Comparison of ENCODE assay signal across 23 cellular contexts in the genomic region with DNA sequence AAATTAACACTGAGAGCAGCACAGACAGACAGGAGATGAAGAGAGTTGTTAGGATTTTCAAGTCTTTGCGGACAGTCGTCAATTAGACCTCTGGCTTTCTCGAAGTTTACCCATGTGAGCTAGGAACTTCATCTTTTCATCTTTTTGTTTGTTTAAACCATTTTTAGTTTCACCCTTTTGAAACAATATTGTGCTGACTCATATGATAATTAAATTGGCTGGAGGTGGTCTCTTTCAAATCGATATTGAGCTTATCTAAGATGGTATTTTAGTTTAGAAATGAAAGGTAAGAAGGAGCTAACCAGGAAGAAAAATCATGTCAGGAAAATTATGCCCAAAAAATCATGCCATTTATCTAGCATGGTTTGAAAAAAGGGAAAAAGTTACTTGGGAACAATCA.
"Had no signal": no experiment of that assay in that cellular context is flagged by ENCODE, and none has a peak within 500 bp of the region (broad histone marks: within the 10 kb centered on the region; RNA-seq: fewer than 3 reads in every experiment).

No MANE protein-coding gene starts in this region.

- H3K36me3 ChIP-seq: left ventricle myocardium inferior, lower lobe of right lung, neural progenitor cell, pancreas, tibial artery, upper lobe of right lung, vagina had no signal

- H3K4me3 ChIP-seq: left ventricle myocardium inferior, lower lobe of right lung, neural progenitor cell, pancreas, tibial artery, upper lobe of right lung, vagina had no signal

- H3K27me3 Mint-ChIP-seq: dendritic cell treated with granulocyte-macrophage colony-stimulating factor and Interleukin-4, amounts not matched to agents 40 ng/mL and 50 ng/mL, for 4 days; effector memory CD8-positive, alpha-beta T cell; memory B cell; progenitor cell of endocrine pancreas; stimulated activated memory B cell treated with anti-CD40 and anti-IgM and Interleukin-4, amounts not matched to agents 10 μg/mL and 1 μg/mL and 100 μg/mL, for 72 hours; stimulated activated naive CD8-positive, alpha-beta T cell treated with anti-CD3 and anti-CD28 coated beads, Interleukin-15, Interleukin-2, amounts not matched to agents 100 ng/mL and 50 ng/mL, for 24 hours had no signal

- H2AFZ ChIP-seq: neural progenitor cell had no signal

- H3K4me3 Mint-ChIP-seq: dendritic cell treated with granulocyte-macrophage colony-stimulating factor and Interleukin-4, amounts not matched to agents 40 ng/mL and 50 ng/mL, for 4 days; effector memory CD8-positive, alpha-beta T cell; immature natural killer cell; memory B cell; mesothelial cell of epicardium; natural killer cell; neural progenitor cell; stimulated activated memory B cell treated with anti-CD40 and anti-IgM and Interleukin-4, amounts not matched to agents 10 μg/mL and 1 μg/mL and 100 μg/mL, for 72 hours; stimulated activated naive CD8-positive, alpha-beta T cell treated with anti-CD3 and anti-CD28 coated beads, Interleukin-15, Interleukin-2, amounts not matched to agents 100 ng/mL and 50 ng/mL, for 24 hours had no signal

- H3K9me3 Mint-ChIP-seq: dendritic cell treated with granulocyte-macrophage colony-stimulating factor and Interleukin-4, amounts not matched to agents 40 ng/mL and 50 ng/mL, for 4 days; memory B cell; neural progenitor cell; stimulated activated naive CD8-positive, alpha-beta T cell treated with anti-CD3 and anti-CD28 coated beads, Interleukin-15, Interleukin-2, amounts not matched to agents 100 ng/mL and 50 ng/mL, for 24 hours had no signal

- DNase-seq: effector memory CD8-positive, alpha-beta T cell; foreskin keratinocyte; immature natural killer cell; kidney; left cardiac atrium; left ventricle myocardium inferior; lower lobe of right lung; natural killer cell; nucleus accumbens; pancreas; right cardiac atrium; stimulated activated CD4-positive, alpha-beta T cell treated with anti-CD3 and anti-CD28 coated beads, Interleukin-4, amount 100 ng/mL, for 1 hour; stimulated activated CD8-positive, alpha-beta memory T cell treated with anti-CD3 and anti-CD28 coated beads, Interleukin-4, amount 100 ng/mL, for 48 hours; tibial artery; upper lobe of right lung had no signal

- ATAC-seq: effector memory CD8-positive, alpha-beta T cell; foreskin keratinocyte; left cardiac atrium; lower lobe of right lung; natural killer cell; pancreas; right cardiac atrium; stimulated activated memory B cell treated with anti-CD40 and anti-IgM and Interleukin-4, amounts not matched to agents 10 μg/mL and 1 μg/mL and 100 μg/mL, for 72 hours; upper lobe of right lung had no signal

- H3K27ac ChIP-seq: foreskin keratinocyte, left ventricle myocardium inferior, lower lobe of right lung, neural progenitor cell, pancreas, tibial artery, upper lobe of right lung, vagina had no signal

- FAIRE-seq: kidney, pancreas had no signal

- H3K9ac ChIP-seq: neural progenitor cell had no signal

- H3K4me2 ChIP-seq: neural progenitor cell had no signal

- H3K36me3 Mint-ChIP-seq: memory B cell; mesothelial cell of epicardium; natural killer cell; neural progenitor cell; stimulated activated memory B cell treated with anti-CD40 and anti-IgM and Interleukin-4, amounts not matched to agents 10 μg/mL and 1 μg/mL and 100 μg/mL, for 72 hours had no signal

- H3K27me3 ChIP-seq: foreskin keratinocyte, neural progenitor cell, pancreas, tibial artery, upper lobe of right lung, vagina had no signal

- H3K9me3 ChIP-seq: left ventricle myocardium inferior, lower lobe of right lung, pancreas, tibial artery, upper lobe of right lung, vagina had no signal

- H3K27ac Mint-ChIP-seq: dendritic cell treated with granulocyte-macrophage colony-stimulating factor and Interleukin-4, amounts not matched to agents 40 ng/mL and 50 ng/mL, for 4 days; effector memory CD8-positive, alpha-beta T cell; immature natural killer cell; memory B cell; mesothelial cell of epicardium; natural killer cell; neural progenitor cell; progenitor cell of endocrine pancreas; stimulated activated memory B cell treated with anti-CD40 and anti-IgM and Interleukin-4, amounts not matched to agents 10 μg/mL and 1 μg/mL and 100 μg/mL, for 72 hours; stimulated activated naive CD8-positive, alpha-beta T cell treated with anti-CD3 and anti-CD28 coated beads, Interleukin-15, Interleukin-2, amounts not matched to agents 100 ng/mL and 50 ng/mL, for 24 hours had no signal

- H3K4me1 Mint-ChIP-seq: immature natural killer cell; memory B cell; natural killer cell; stimulated activated memory B cell treated with anti-CD40 and anti-IgM and Interleukin-4, amounts not matched to agents 10 μg/mL and 1 μg/mL and 100 μg/mL, for 72 hours had no signal

- H3K4me1 ChIP-seq: foreskin keratinocyte, left ventricle myocardium inferior, lower lobe of right lung, neural progenitor cell, pancreas, tibial artery, upper lobe of right lung, vagina had no signal
